Comparison of ENCODE assay signal across 13 cellular contexts in the genomic region with DNA sequence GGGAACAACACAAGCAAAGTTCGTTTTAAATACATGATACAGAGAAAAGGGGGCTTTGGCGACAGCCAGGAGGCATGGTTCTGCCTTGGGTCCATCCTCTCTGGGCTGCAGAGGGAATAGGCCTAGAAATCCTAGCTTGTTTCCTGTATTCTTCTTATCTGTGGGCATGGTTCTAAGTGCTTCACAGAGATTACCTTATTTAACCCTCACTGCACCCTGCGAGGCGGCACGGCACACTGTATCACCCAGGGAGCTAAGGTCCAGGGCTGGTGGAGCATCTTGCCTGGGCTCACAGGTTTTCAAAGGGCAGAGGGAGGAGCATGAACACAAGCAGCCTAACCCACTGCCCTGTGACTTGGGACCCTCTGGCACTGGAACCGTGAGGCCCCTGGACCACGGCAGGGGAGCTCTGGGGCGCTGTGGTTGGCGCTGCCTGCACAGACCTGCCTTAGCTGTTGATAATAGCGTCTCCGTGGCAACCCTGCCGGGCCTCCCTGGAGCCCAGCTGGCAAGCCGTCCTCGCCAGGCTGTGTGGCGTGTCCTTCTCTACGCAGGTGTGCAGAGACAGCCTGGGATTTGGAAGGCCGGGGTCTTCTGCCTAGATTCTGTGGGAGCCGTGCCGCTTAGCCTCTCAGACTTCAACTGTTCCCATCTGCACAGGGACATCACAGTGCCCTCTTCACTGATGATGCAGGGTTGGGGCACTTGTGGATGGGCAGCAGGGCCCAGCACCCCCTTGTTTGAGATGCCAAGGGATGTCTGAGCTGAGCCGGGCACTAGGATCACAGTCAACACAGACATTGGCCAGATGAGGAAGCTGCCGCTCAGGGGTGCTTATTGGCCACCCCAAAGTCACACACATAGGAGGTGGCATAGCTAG.
DNase-seq lines count a peak whose midpoint lies in the region; ATAC-seq and TF ChIP-seq lines count a peak whose summit lies in the region.
"Had no signal": no experiment of that assay in that cellular context is flagged by ENCODE, and none has a peak within 500 bp of the region (broad histone marks: within the 10 kb centered on the region; RNA-seq: fewer than 3 reads in every experiment).

No MANE protein-coding gene starts in this region.

- DNase-seq in NCI-H187 (lab: John Stamatoyannopoulos, UW) = peak; percentile 11 to 58
- DNase-seq in NT2/D1 (ENCODE audit: low read depth, low spot score) = no peak
- peak; percentile 57 for DNase-seq in prostate gland (ENCODE audit: low spot score)
- no peak for DNase-seq in central memory CD4-positive, alpha-beta T cell
- DNase-seq: activated naive CD4-positive, alpha-beta T cell treated with anti-CD3 and anti-CD28 coated beads, Interleukin-2, amount 10 ng/mL, durations not matched to agents 7 days and 5 days; left ventricle myocardium inferior had no signal

- no peak for ATAC-seq in HG03025 (IDR thresholded peaks at IDR 0.05; ENCODE audit: low FRiP score, unreplicated experiment)
- no peak for ATAC-seq in GM19328 (IDR thresholded peaks at IDR 0.05; ENCODE audit: unreplicated experiment)

- intact Hi-C loops in prostate gland (cut with DNase I) = no loop called here

- H3K27me3 ChIP-seq in NT2/D1 (ENCODE audit: insufficient read depth, insufficient read length) (peaks cover 2% of the 10 kb centered on the region), prostate gland (replicated peaks; ENCODE audit: insufficient read depth) (peaks cover 2% of the 10 kb centered on the region)

- peak overlapping the region; percentile 34 for H3K9ac ChIP-seq in NT2/D1 (ENCODE audit: insufficient read length, low read depth)

- CTCF ChIA-PET in HEK293 (lab: Yijun Ruan, JAX) = no interaction called here

- POLR2A ChIA-PET in HEK293 (lab: Yijun Ruan, JAX) = interaction anchor here (1.6 kb wide), 1 partner anchor 153 kb away, joined by 6 read pairs; no protein-coding TSS in a partner anchor

- no peak overlapping the region for H3K27ac ChIP-seq in HEK293 (ENCODE audit: extremely low read depth, low read depth, low read length)
- H3K27ac ChIP-seq in prostate gland = no peak overlapping the region
- H3K27ac ChIP-seq: cardiac muscle cell, epithelial cell of prostate, left ventricle myocardium inferior, thoracic aorta had no signal

- 55% methylated on average over 21 of the region's 21 CpGs for WGBS in prostate gland

- H3K4me1 ChIP-seq in HEK293 (ENCODE audit: control insufficient read depth, insufficient read depth, low read length) = 0 out of 2 replicates have a peak, but pooled peaks cover 8% of the 10 kb centered on the region
- H3K4me1 ChIP-seq in NT2/D1 (ENCODE audit: insufficient read depth, insufficient read length) = peaks cover 21% of the 10 kb centered on the region
- no peaks in the 10 kb centered on the region for H3K4me1 ChIP-seq in prostate gland (replicated peaks)
- H3K4me1 ChIP-seq: left ventricle myocardium inferior had no signal

- H3K36me3 ChIP-seq in HEK293 (ENCODE audit: control insufficient read depth in 2 of 2, insufficient read depth in 1 of 2, low read length in 2 of 2) (no peaks in the 10 kb centered on the region), NT2/D1 (ENCODE audit: insufficient read depth, insufficient read length, low read length) (no peaks in the 10 kb centered on the region), prostate gland (no peaks in the 10 kb centered on the region)
- H3K36me3 ChIP-seq: cardiac muscle cell, left ventricle myocardium inferior, thoracic aorta had no signal

- no peaks in the 10 kb centered on the region for H3K9me3 ChIP-seq in HEK293 (ENCODE audit: control insufficient read depth, insufficient read depth, low read depth, low read length)
- no peaks in the 10 kb centered on the region for H3K9me3 ChIP-seq in NT2/D1 (ENCODE audit: insufficient read depth, low read length)
- no peaks in the 10 kb centered on the region for H3K9me3 ChIP-seq in prostate gland
- H3K9me3 ChIP-seq: left ventricle myocardium inferior, thoracic aorta had no signal

- TF ChIP-seq CTCF in HEK293 (tag by site-specific recombination; IDR thresholded peaks at IDR 0.05) (no peak), prostate gland (IDR thresholded peaks at IDR 0.05) (no peak)

- no peak overlapping the region for H3K4me3 ChIP-seq in HEK293 (ENCODE audit: low read depth, low read length)
- no peak overlapping the region for H3K4me3 ChIP-seq in NT2/D1 (ENCODE audit: insufficient read length, low read depth)
- no peak overlapping the region for H3K4me3 ChIP-seq in prostate gland
- H3K4me3 ChIP-seq: cardiac muscle cell, GM12878, left ventricle myocardium inferior, thoracic aorta had no signal

- TF ChIP-seq POLR2A in prostate gland (IDR thresholded peaks at IDR 0.05) = no peak

TF ChIP-seq in HEK293, 187 proteins besides CTCF, POLR2A, EP300 and RAD21:
- TF ChIP-seq ZIC2 (tag by site-specific recombination; IDR thresholded peaks at IDR 0.05) = 0 out of 2 replicates have a peak, but pooled peaks have one; percentile 13
- no peak for TF ChIP-seq KLF8 (tag by site-specific recombination; IDR thresholded peaks at IDR 0.05)

Comparison
In these comparisons a context has a peak if more than half of its experiments do, and no peak if none do; other contexts are left out.
1. DNase-seq: peak in NCI-H187 (2 of 2) and prostate gland (single experiment); none in NT2/D1 (single experiment) and central memory CD4-positive, alpha-beta T cell (single experiment).